In the genomic region with DNA sequence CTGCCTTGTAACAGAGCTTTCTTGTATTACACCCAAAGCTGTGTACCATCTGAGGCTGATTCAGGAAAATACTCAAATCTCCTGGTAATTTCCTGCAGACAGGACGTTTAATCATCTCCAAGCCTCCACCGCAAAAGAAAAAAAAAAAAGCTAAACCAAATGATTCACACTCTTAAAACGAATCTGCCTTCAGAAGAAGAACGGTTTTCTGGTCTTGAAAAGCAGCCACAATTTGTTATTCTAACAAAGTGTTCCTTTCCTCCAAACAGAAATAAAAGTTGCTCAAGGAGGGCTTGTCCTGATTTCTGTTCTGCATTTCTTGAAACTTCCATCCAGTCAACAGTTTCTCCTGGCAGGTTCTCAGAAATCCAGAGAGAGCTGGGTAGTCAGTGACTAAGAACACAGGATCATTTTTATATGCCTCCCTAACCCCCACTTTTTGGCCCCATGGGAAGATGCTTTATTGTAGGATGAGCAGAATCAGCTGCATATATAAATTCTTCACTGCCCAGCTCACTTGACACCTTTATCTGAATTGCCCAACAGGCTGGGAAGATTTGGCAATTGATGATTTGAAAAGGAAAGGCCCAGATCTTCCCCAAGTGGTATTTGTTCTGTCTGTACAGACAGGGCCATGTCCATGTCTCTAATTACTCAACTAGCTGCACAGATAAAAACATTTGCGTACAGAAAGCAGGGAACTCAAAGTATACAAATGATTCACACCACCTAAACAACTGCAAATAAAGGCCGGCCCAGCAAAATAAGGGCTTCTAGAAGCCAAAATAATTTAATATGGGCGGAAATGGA, we compare ENCODE assay signal across 8 cellular contexts. TPM values are rescaled to one million over a fixed set of nuclear protein-coding genes. Genes with fewer than 3 reads are reported as not detected.
DNase-seq lines count a peak whose midpoint lies in the region; ATAC-seq, FAIRE-seq and TF ChIP-seq lines count a peak whose summit lies in the region.

No MANE protein-coding gene starts in this region.

- no peak overlapping the region for H4K12ac ChIP-seq in trophoblast cell (ENCODE audit: low read depth, low read length)

- H3K23ac ChIP-seq in trophoblast cell (ENCODE audit: low read length): no peak overlapping the region

- WGBS in trophoblast cell (ENCODE audit: extremely low coverage, insufficient coverage, insufficient read length): no CpG with 5 or more reads among the region's 7 CpGs
- WGBS in small intestine, 3 donors: 37 to 69% (median 65%) methylated on average over 7 of the region's 7 CpGs

- no peak for TF ChIP-seq CTCF in C4-2B (conservative IDR thresholded peaks at IDR 0.05)

- no peak overlapping the region for H2BK5ac ChIP-seq in trophoblast cell (ENCODE audit: low read depth, low read length, poor library complexity)

- peak overlapping the region; percentile 88 for H3K4me2 ChIP-seq in trophoblast cell (ENCODE audit: low read length)

- DNase-seq in T1000 (lab: John Stamatoyannopoulos, UW) (peak; percentile 83), frontal cortex (ENCODE audit: low spot score in 2 of 2) (peak; percentile 27 to 30), trophoblast cell (peak in 1 of 2 donors; percentile 19), middle frontal gyrus (ENCODE audit: extremely low spot score, low spot score) (no peak), small intestine (no peak)

- ATAC-seq in HG03571 (IDR thresholded peaks at IDR 0.05; ENCODE audit: unreplicated experiment) (no peak), HG02840 (IDR thresholded peaks at IDR 0.05; ENCODE audit: low FRiP score, unreplicated experiment) (no peak)

- peaks cover 24% of the 10 kb centered on the region for H3K79me2 ChIP-seq in trophoblast cell (ENCODE audit: control insufficient read depth, insufficient read depth, low read length, poor library complexity)

- no peak overlapping the region for H2AK5ac ChIP-seq in trophoblast cell (ENCODE audit: low read length)

- no peak overlapping the region for H4K8ac ChIP-seq in trophoblast cell (ENCODE audit: low read depth, low read length)

- H2AFZ ChIP-seq in trophoblast cell (ENCODE audit: insufficient read depth, low read length, poor library complexity): no peak overlapping the region

- H3K27me3 ChIP-seq in trophoblast cell (ENCODE audit: insufficient read depth, low read length) (no peaks in the 10 kb centered on the region), small intestine (ENCODE audit: control insufficient read depth in 2 of 2, insufficient read depth in 2 of 2, low read length in 2 of 2) (peaks cover 0 to under 1% of the 10 kb centered on the region in 2 donors)

- H2BK12ac ChIP-seq in trophoblast cell (ENCODE audit: low read length): no peak overlapping the region

- no peaks in the 10 kb centered on the region for H3K9me3 ChIP-seq in trophoblast cell (ENCODE audit: insufficient read depth, low read depth, low read length)
- H3K9me3 ChIP-seq in small intestine (ENCODE audit: control insufficient read depth, low read depth): no peaks in the 10 kb centered on the region

- H3K18ac ChIP-seq in trophoblast cell (ENCODE audit: low read length): no peak overlapping the region

- H4K91ac ChIP-seq in trophoblast cell (ENCODE audit: low read depth, low read length): no peak overlapping the region

- H3K4me1 ChIP-seq in trophoblast cell (ENCODE audit: control insufficient read depth in 1 of 2, insufficient read depth in 2 of 2, low read length in 2 of 2): peaks cover 15 to 21% of the 10 kb centered on the region in 2 experiments
- H3K4me1 ChIP-seq in small intestine (ENCODE audit: control insufficient read depth in 2 of 2, insufficient read depth in 1 of 2, low read depth in 1 of 2, low read length in 1 of 2): no peaks in the 10 kb centered on the region

- peak overlapping the region; percentile 9 for H3K4ac ChIP-seq in trophoblast cell (ENCODE audit: low read depth, low read length)

- H3K9ac ChIP-seq in trophoblast cell (ENCODE audit: low read length): peak overlapping the region; percentile 19

- peak overlapping the region; percentile 29 for H2BK120ac ChIP-seq in trophoblast cell (ENCODE audit: insufficient read depth, low read length, poor library complexity)

- peak overlapping the region; percentile 70; the same call in 1 of the 2 replicates for H3K27ac ChIP-seq in C4-2B
- peak overlapping the region; percentile 69 for H3K27ac ChIP-seq in trophoblast cell (ENCODE audit: low read depth, low read length)
- H3K27ac ChIP-seq in small intestine (ENCODE audit: low read depth in 1 of 2, low read length in 1 of 2): peak overlapping the region in 1 of 2 donors; percentile 76

- H3K14ac ChIP-seq in trophoblast cell (ENCODE audit: low read length): no peak overlapping the region

- H3K79me1 ChIP-seq in trophoblast cell (ENCODE audit: low read length): peaks cover 27% of the 10 kb centered on the region

- FAIRE-seq in frontal cortex (lab: Jason Lieb, UNC): no peak
- no peak for FAIRE-seq in small intestine (lab: Jason Lieb, UNC)

- H3K36me3 ChIP-seq in trophoblast cell (ENCODE audit: control insufficient read depth in 1 of 2, insufficient read depth in 2 of 2, low read length in 2 of 2): peaks cover 0 to 6% of the 10 kb centered on the region in 2 experiments
- H3K36me3 ChIP-seq in small intestine (ENCODE audit: control insufficient read depth in 2 of 2, insufficient read depth in 2 of 2, low read length in 2 of 2): no peaks in the 10 kb centered on the region

- H3K4me3 ChIP-seq in trophoblast cell (ENCODE audit: low read depth, low read length): no peak overlapping the region
- no peak overlapping the region for H3K4me3 ChIP-seq in small intestine (ENCODE audit: low read depth in 1 of 2, low read length in 2 of 2)

RNA-seq across cellular contexts. Expression of a gene that starts 41.0 kb away (rescaled TPM):
- 84.0 TPM for total RNA-seq in frontal cortex
- polyA plus RNA-seq in trophoblast cell (2013): 24.6 and 25.1 TPM in 2 replicates
- 1 to 10 TPM in 1 of 3 donors, under 1 TPM in 1, not detected in 1; 0.54 to 2.5 TPM for polyA plus RNA-seq in small intestine

Comparison
In these comparisons a context has a peak if more than half of its experiments do, and no peak if none do; other contexts are left out.
1. DNase-seq: peak in T1000 (single experiment) and frontal cortex (2 of 2); none in middle frontal gyrus (single experiment) and small intestine (single experiment).